29 cellular contexts compared by ENCODE assay signal in genomic region chr13:102686024-102686423, GRCh38. TPM values are rescaled to one million over a fixed set of nuclear protein-coding genes. Genes with fewer than 3 reads are reported as not detected.
DNase-seq lines count a peak whose midpoint lies in the region; ATAC-seq, FAIRE-seq and TF ChIP-seq lines count a peak whose summit lies in the region.
"Had no signal": no experiment of that assay in that cellular context is flagged by ENCODE, and none has a peak within 500 bp of the region (broad histone marks: within the 10 kb centered on the region; RNA-seq: fewer than 3 reads in every experiment).

No MANE protein-coding gene starts in this region.

- CTCF ChIA-PET in activated CD4-positive, alpha-beta T cell treated with anti-CD3 and anti-CD28 coated beads for 36 hours (lab: Charles Lee) = interaction anchor here (0.6 to 0.8 kb wide), 2 partner anchors 9 to 36 kb away, joined by 3 read pairs; no protein-coding TSS in a partner anchor
- CTCF ChIA-PET in activated CD4-positive, alpha-beta T cell treated with anti-CD3 and anti-CD28 coated beads, Interleukin-2, amount 10 ng/mL, durations not matched to agents 7 days and 5 days (lab: Charles Lee) = no interaction called here
- CTCF ChIA-PET in GM12878 (lab: Yijun Ruan, JAX) = no interaction called here

- H3K4me2 ChIP-seq in DND-41 (ENCODE audit: insufficient read depth, low read length) (no peak overlapping the region), GM12878 (ENCODE audit: control insufficient read depth, insufficient read depth) (no peak overlapping the region)
- H3K4me2 ChIP-seq: BLaER1, PC-9 had no signal

- TF ChIP-seq RAD21 in GM12878 (IDR thresholded peaks at IDR 0.05; ENCODE audit: insufficient read depth, low read depth, low read length) = no peak

- H3K27me3 Mint-ChIP-seq in activated CD4-positive, alpha-beta T cell treated with anti-CD3 and anti-CD28 coated beads for 36 hours = peaks cover 5% of the 10 kb centered on the region
- peaks cover 11% of the 10 kb centered on the region for H3K27me3 Mint-ChIP-seq in activated CD4-positive, alpha-beta T cell treated with anti-CD3 and anti-CD28 coated beads, Interleukin-2, amount 10 ng/mL, durations not matched to agents 7 days and 5 days
- no peaks in the 10 kb centered on the region for H3K27me3 Mint-ChIP-seq in naive thymus-derived CD8-positive, alpha-beta T cell

- BruUV-seq in GM12878 (replicated peaks; lab: Mats Ljungman, UMichigan) = no TSS peak

- in situ Hi-C loops in GM12878 (cut with MboI) (no loop called here), gastrocnemius medialis (cut with MboI; ENCODE audit: low sequenced_read_pairs in 4 of 4) (no loop called here)

- H3K4me3 ChIP-seq in DND-41 (ENCODE audit: low read depth in 1 of 2, low read length in 2 of 2) (no peak overlapping the region), GM12878 (no peak overlapping the region), gastrocnemius medialis (no peak overlapping the region)
- H3K4me3 ChIP-seq: BLaER1, PC-9 had no signal

- H4K20me1 ChIP-seq in DND-41 (ENCODE audit: insufficient read depth, low read length) = no peaks in the 10 kb centered on the region
- H4K20me1 ChIP-seq in GM12878 (ENCODE audit: control insufficient read depth, insufficient read depth) = no peaks in the 10 kb centered on the region
- H4K20me1 ChIP-seq: BLaER1 had no signal

- no peak for FAIRE-seq in GM12878 (lab: Jason Lieb, UNC)
- FAIRE-seq: GM12892, HepG2 had no signal

- TF ChIP-seq EP300 in GM12878 (IDR thresholded peaks at IDR 0.05; ENCODE audit: borderline replicate concordance in 1 of 2, control insufficient read depth in 1 of 2, low read depth in 2 of 2, low read length in 2 of 2) = no peak

- peaks cover 23% of the 10 kb centered on the region for H3K4me1 Mint-ChIP-seq in activated CD4-positive, alpha-beta T cell treated with anti-CD3 and anti-CD28 coated beads for 36 hours
- peaks cover 16% of the 10 kb centered on the region for H3K4me1 Mint-ChIP-seq in activated CD4-positive, alpha-beta T cell treated with anti-CD3 and anti-CD28 coated beads, Interleukin-2, amount 10 ng/mL, durations not matched to agents 7 days and 5 days
- H3K4me1 Mint-ChIP-seq in naive thymus-derived CD8-positive, alpha-beta T cell = peaks cover 6 to 54% (median 38%) of the 10 kb centered on the region in 4 donors

- no peaks in the 10 kb centered on the region for H3K36me3 Mint-ChIP-seq in activated CD4-positive, alpha-beta T cell treated with anti-CD3 and anti-CD28 coated beads for 36 hours (ENCODE audit: low read depth)
- peaks cover 2% of the 10 kb centered on the region for H3K36me3 Mint-ChIP-seq in activated CD4-positive, alpha-beta T cell treated with anti-CD3 and anti-CD28 coated beads, Interleukin-2, amount 10 ng/mL, durations not matched to agents 7 days and 5 days (ENCODE audit: low read depth)
- H3K36me3 Mint-ChIP-seq in naive thymus-derived CD8-positive, alpha-beta T cell = no peaks in the 10 kb centered on the region

- RAD21 ChIA-PET in GM12878 (lab: Charles Lee; ENCODE audit: unreplicated experiment) = no interaction called here

- DNase-seq in activated CD4-positive, alpha-beta T cell treated with anti-CD3 and anti-CD28 coated beads for 36 hours = no peak
- no peak for DNase-seq in activated CD4-positive, alpha-beta T cell treated with anti-CD3 and anti-CD28 coated beads, Interleukin-2, amount 10 ng/mL, durations not matched to agents 7 days and 5 days
- no peak for DNase-seq in DND-41
- no peak for DNase-seq in GM12878 (ENCODE audit: low read depth, low spot score)
- DNase-seq in naive thymus-derived CD8-positive, alpha-beta T cell = peak in 1 of 10 donors; percentile 13
- no peak for DNase-seq in gastrocnemius medialis
- no peak for DNase-seq in nucleus accumbens (lab: John Stamatoyannopoulos, UW)
- DNase-seq: ACHN; CD4-positive, alpha-beta T cell; COR-L47; DMS79; KG1; NCI-H1092 treated with DMSO at 0.1 percent for 48 hours; NCI-H1436 treated with DMSO at 0.1 percent for 48 hours; NCI-H1930; NCI-H2227 treated with DMSO at 0.1 percent for 48 hours; NCI-H510A; NCI-H748 treated with DMSO at 0.1 percent for 48 hours; PC-9; RPMI8226; SHP77 had no signal

- POLR2A ChIA-PET in activated CD4-positive, alpha-beta T cell treated with anti-CD3 and anti-CD28 coated beads for 36 hours (lab: Charles Lee) = no interaction called here
- POLR2A ChIA-PET in activated CD4-positive, alpha-beta T cell treated with anti-CD3 and anti-CD28 coated beads, Interleukin-2, amount 10 ng/mL, durations not matched to agents 7 days and 5 days (lab: Charles Lee) = no interaction called here
- POLR2A ChIA-PET in GM12878 (lab: Charles Lee) = no interaction called here
- POLR2A ChIA-PET in naive thymus-derived CD8-positive, alpha-beta T cell (lab: Charles Lee) = no interaction called here

- 69% methylated on average over 3 of the region's 3 CpGs for WGBS in GM12878 (ENCODE audit: insufficient coverage, insufficient replicate concordance, low lambda C conversion rate, missing lambda C conversion rate)

- H3K4me1 ChIP-seq in DND-41 (ENCODE audit: insufficient read depth, low read length) = no peaks in the 10 kb centered on the region
- H3K4me1 ChIP-seq in GM12878 (ENCODE audit: control insufficient read depth, insufficient read depth, low read length) = no peaks in the 10 kb centered on the region
- no peaks in the 10 kb centered on the region for H3K4me1 ChIP-seq in gastrocnemius medialis

- no peak for TF ChIP-seq POLR2A in GM12878 (IDR thresholded peaks at IDR 0.05; ENCODE audit: low read depth, low read length)
- no peak for TF ChIP-seq POLR2A in gastrocnemius medialis (IDR thresholded peaks at IDR 0.05)

- intact Hi-C loops in activated CD4-positive, alpha-beta T cell treated with anti-CD3 and anti-CD28 coated beads for 36 hours (cut with DNase I, micrococcal nuclease) = no loop called here
- intact Hi-C loops in GM12878 (cut with micrococcal nuclease; ENCODE audit: unreplicated experiment) (no loop called here), gastrocnemius medialis (cut with DNase I; ENCODE audit: low total_unique reads) (no loop called here)

- TF ChIP-seq CTCF in DND-41 (IDR thresholded peaks at IDR 0.05; ENCODE audit: borderline replicate concordance, extremely low read depth, low read length, poor library complexity, severe bottlenecking) = no peak
- no peak for TF ChIP-seq CTCF in GM12878 (IDR thresholded peaks at IDR 0.05 in 2 of 3, conservative IDR thresholded peaks at IDR 0.05 in 1 of 3; ENCODE audit: control insufficient read depth in 2 of 3, extremely low read depth in 1 of 3, insufficient read depth in 1 of 3, low read depth in 3 of 3, low read length in 3 of 3)
- no peak for TF ChIP-seq CTCF in gastrocnemius medialis (IDR thresholded peaks at IDR 0.05 in 4 of 5, conservative IDR thresholded peaks at IDR 0.05 in 1 of 5)

- H3K36me3 ChIP-seq in DND-41 (ENCODE audit: insufficient read depth, low read length) = no peaks in the 10 kb centered on the region
- H3K36me3 ChIP-seq in GM12878 (ENCODE audit: control insufficient read depth in 2 of 2, insufficient read depth in 2 of 2, low read length in 1 of 2) = no peaks in the 10 kb centered on the region
- no peaks in the 10 kb centered on the region for H3K36me3 ChIP-seq in gastrocnemius medialis
- H3K36me3 ChIP-seq: BLaER1 had no signal

- H3K27ac ChIP-seq in DND-41 (ENCODE audit: low read length) = no peak overlapping the region
- no peak overlapping the region for H3K27ac ChIP-seq in GM12878 (ENCODE audit: control insufficient read depth, insufficient read depth)
- H3K27ac ChIP-seq in gastrocnemius medialis = no peak overlapping the region
- H3K27ac ChIP-seq: 22Rv1, BLaER1, HL-60, PC-9 had no signal

- no peaks in the 10 kb centered on the region for H3K9me3 Mint-ChIP-seq in activated CD4-positive, alpha-beta T cell treated with anti-CD3 and anti-CD28 coated beads for 36 hours (ENCODE audit: low read depth)
- no peaks in the 10 kb centered on the region for H3K9me3 Mint-ChIP-seq in activated CD4-positive, alpha-beta T cell treated with anti-CD3 and anti-CD28 coated beads, Interleukin-2, amount 10 ng/mL, durations not matched to agents 7 days and 5 days
- H3K9me3 Mint-ChIP-seq in naive thymus-derived CD8-positive, alpha-beta T cell = no peaks in the 10 kb centered on the region
- H3K9me3 Mint-ChIP-seq: CD4-positive, alpha-beta T cell had no signal

- ATAC-seq in activated CD4-positive, alpha-beta T cell treated with anti-CD3 and anti-CD28 coated beads for 36 hours = peak; percentile 23
- ATAC-seq in DND-41 (ENCODE audit: insufficient read depth, low read depth) (peak; percentile 69), GM12878 (peak; percentile 33; the same call in 2 of the 3 replicates), HG02759 (IDR thresholded peaks at IDR 0.05; ENCODE audit: unreplicated experiment) (no peak), gastrocnemius medialis (no peak)
- ATAC-seq in naive thymus-derived CD8-positive, alpha-beta T cell = peak; percentile 31 to 66
- ATAC-seq: HepG2 had no signal

- no peak overlapping the region for H3K27ac Mint-ChIP-seq in activated CD4-positive, alpha-beta T cell treated with anti-CD3 and anti-CD28 coated beads for 36 hours
- H3K27ac Mint-ChIP-seq in activated CD4-positive, alpha-beta T cell treated with anti-CD3 and anti-CD28 coated beads, Interleukin-2, amount 10 ng/mL, durations not matched to agents 7 days and 5 days = no peak overlapping the region
- H3K27ac Mint-ChIP-seq in naive thymus-derived CD8-positive, alpha-beta T cell = peak overlapping the region in 8 of 10 donors; percentile 20 to 85 (median 62)
- H3K27ac Mint-ChIP-seq: CD4-positive, alpha-beta T cell had no signal

- H3K4me3 Mint-ChIP-seq in activated CD4-positive, alpha-beta T cell treated with anti-CD3 and anti-CD28 coated beads for 36 hours = no peak overlapping the region
- H3K4me3 Mint-ChIP-seq in activated CD4-positive, alpha-beta T cell treated with anti-CD3 and anti-CD28 coated beads, Interleukin-2, amount 10 ng/mL, durations not matched to agents 7 days and 5 days = no peak overlapping the region
- H3K4me3 Mint-ChIP-seq in naive thymus-derived CD8-positive, alpha-beta T cell = peak overlapping the region in 1 of 10 donors; percentile 5
- H3K4me3 Mint-ChIP-seq: CD4-positive, alpha-beta T cell had no signal

- SMC1A ChIA-PET in GM12878 (lab: Charles Lee; ENCODE audit: uncharacterized antibody, unreplicated experiment) = interaction anchor here (1.4 kb wide), 1 partner anchor 114 kb away, joined by 4 read pairs; no protein-coding TSS in a partner anchor

- H3K9ac ChIP-seq in DND-41 (ENCODE audit: low read depth, low read length) (no peak overlapping the region), GM12878 (ENCODE audit: control insufficient read depth, insufficient read depth, low read length) (no peak overlapping the region)
- H3K9ac ChIP-seq: BLaER1 had no signal

- H3K27me3 ChIP-seq in DND-41 (ENCODE audit: insufficient read depth, low read length, poor library complexity) = no peaks in the 10 kb centered on the region
- H3K27me3 ChIP-seq in GM12878 (replicated peaks in 1 of 2; ENCODE audit: control insufficient read depth in 2 of 2, insufficient read depth in 2 of 2, low read length in 1 of 2) = no peaks in the 10 kb centered on the region
- H3K27me3 ChIP-seq in gastrocnemius medialis = no peaks in the 10 kb centered on the region
- H3K27me3 ChIP-seq: BLaER1 had no signal

- no peaks in the 10 kb centered on the region for H3K79me2 ChIP-seq in DND-41 (ENCODE audit: insufficient read depth, low read length)
- no peaks in the 10 kb centered on the region for H3K79me2 ChIP-seq in GM12878 (ENCODE audit: control insufficient read depth, insufficient read depth, low read length)

- no peaks in the 10 kb centered on the region for H3K9me3 ChIP-seq in DND-41 (ENCODE audit: insufficient read depth, low read length, severe bottlenecking)
- no peaks in the 10 kb centered on the region for H3K9me3 ChIP-seq in GM12878 (replicated peaks; ENCODE audit: control insufficient read depth, insufficient read depth, low read length)
- H3K9me3 ChIP-seq in gastrocnemius medialis = no peaks in the 10 kb centered on the region
- H3K9me3 ChIP-seq: BLaER1 had no signal

- no peak overlapping the region for H2AFZ ChIP-seq in DND-41 (ENCODE audit: low read depth, low read length)
- H2AFZ ChIP-seq in GM12878 (ENCODE audit: control insufficient read depth, low read depth, low read length) = no peak overlapping the region
- H2AFZ ChIP-seq: PC-9 had no signal

RNA-seq across cellular contexts. Expression of gene METTL21C, which starts 8.8 kb away (rescaled TPM):
- total RNA-seq in activated CD4-positive, alpha-beta T cell treated with anti-CD3 and anti-CD28 coated beads for 36 hours = not detected
- total RNA-seq in activated CD4-positive, alpha-beta T cell treated with anti-CD3 and anti-CD28 coated beads, Interleukin-2, amount 10 ng/mL, durations not matched to agents 7 days and 5 days = not detected
- not detected in 2 replicates for total RNA-seq in GM12878 (2013; cell fraction: nucleolus; rRNA removed)
- total RNA-seq in GM12878 (2014; rRNA removed) (not detected in 2 replicates), GM12878 (2014; rRNA removed; fragmentation: Illumina TruSeq; extraction: Trizol) (0.13 TPM in 1 of 2 replicates, not detected in the other), GM12878 (2021) (not detected in 2 replicates), gastrocnemius medialis (1 to 10 TPM in 1 of 4 donors, not detected in 3; 2.2 TPM)
- polyA plus RNA-seq in GM12878 (2011; ENCODE audit: low read depth) = not detected
- polyA plus RNA-seq in GM12878 (2011; rRNA removed) (not detected in 2 replicates), GM12878 (2014; fragmentation: Illumina TruSeq; extraction: Trizol) (not detected in 2 replicates), GM12878 (2014; fragmentation: Nextera tagmentation; extraction: Ambion mirVana) (not detected), GM12878 (2014; rRNA removed) (not detected in 2 replicates), GM12878 (2016; fragmentation: Nextera tagmentation; extraction: Ambion mirVana) (not detected)
- polyA plus RNA-seq in GM12878 (2011; cell fraction: cytosol; rRNA removed) = not detected in 2 replicates
- polyA plus RNA-seq in GM12878 (2011; cell fraction: nucleus; rRNA removed) = not detected in 2 replicates
- not detected in 2 replicates for polyA plus RNA-seq in GM12878 (2012)
- not detected in 2 replicates for polyA minus RNA-seq in GM12878 (2011; rRNA and poly(A)+ RNA removed)
- polyA minus RNA-seq in GM12878 (2011; cell fraction: cytosol; rRNA and poly(A)+ RNA removed) = not detected in 2 replicates
- not detected in 2 replicates for polyA minus RNA-seq in GM12878 (2011; cell fraction: nucleus; rRNA and poly(A)+ RNA removed)
- not detected for total RNA-seq in naive thymus-derived CD8-positive, alpha-beta T cell
- polyA plus RNA-seq in naive thymus-derived CD8-positive, alpha-beta T cell = under 1 TPM in 1 of 3 donors, not detected in 2; 0.15 TPM
- total RNA-seq: CD4-positive, alpha-beta T cell; H4; HepG2; HT-29; PC-9 had no signal
- polyA plus RNA-seq: HepG2 had no signal

Comparison
In these comparisons a context has a peak if more than half of its experiments do, and no peak if none do; other contexts are left out.
1. ATAC-seq: peak in activated CD4-positive, alpha-beta T cell treated with anti-CD3 and anti-CD28 coated beads for 36 hours (single experiment), DND-41 (single experiment), GM12878 (single experiment) and naive thymus-derived CD8-positive, alpha-beta T cell (2 of 2); none in HG02759 (single experiment) and gastrocnemius medialis (0 of 2).
2. H3K27ac Mint-ChIP-seq: peak in naive thymus-derived CD8-positive, alpha-beta T cell (8 of 10); none in activated CD4-positive, alpha-beta T cell treated with anti-CD3 and anti-CD28 coated beads for 36 hours (single experiment) and activated CD4-positive, alpha-beta T cell treated with anti-CD3 and anti-CD28 coated beads, Interleukin-2, amount 10 ng/mL, durations not matched to agents 7 days and 5 days (single experiment).